20 cellular contexts compared by ENCODE assay signal in the genomic region with DNA sequence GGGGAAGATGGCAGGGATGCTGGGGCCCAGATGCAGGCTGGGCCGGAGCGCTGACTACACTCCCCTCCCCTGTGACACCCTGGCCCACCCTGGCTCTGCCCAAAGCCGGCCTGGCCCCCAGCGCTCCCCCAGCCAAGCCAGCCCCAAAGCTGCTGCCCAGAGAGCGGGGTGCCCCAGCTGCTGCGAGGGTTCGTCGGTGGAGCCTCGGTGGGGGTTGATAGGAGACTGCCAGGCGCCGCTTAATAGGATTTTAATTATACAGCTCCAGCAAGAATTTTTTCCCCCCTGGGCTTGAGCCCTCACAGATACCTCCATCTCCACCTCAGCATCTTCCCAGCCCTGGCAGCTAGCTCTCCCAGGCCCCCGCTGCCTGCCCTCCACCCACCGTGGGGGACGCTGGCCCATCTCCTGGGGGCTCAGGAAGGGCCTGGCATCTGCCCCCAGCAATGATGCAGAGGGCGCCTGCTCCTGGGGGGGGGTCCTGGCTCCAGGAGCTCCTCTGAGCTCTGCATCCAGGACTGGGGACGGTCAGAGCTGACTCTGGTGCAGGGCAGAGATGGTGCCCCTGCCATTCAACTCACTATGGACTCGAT. TPM values are rescaled to one million over a fixed set of nuclear protein-coding genes. Genes with fewer than 3 reads are reported as not detected.
"Had no signal": no experiment of that assay in that cellular context is flagged by ENCODE, and none has a peak within 500 bp of the region (broad histone marks: within the 10 kb centered on the region; RNA-seq: fewer than 3 reads in every experiment).

No MANE protein-coding gene starts in this region.

- H3K27me3 ChIP-seq: colonic mucosa had no signal

- H3K4me3 Mint-ChIP-seq: activated CD4-positive, alpha-beta memory T cell treated with anti-CD3 and anti-CD28 coated beads, Interleukin-2, amount 10 ng/mL, durations not matched to agents 7 days and 5 days; activated CD8-positive, alpha-beta memory T cell treated with anti-CD3 and anti-CD28 coated beads, Interleukin-2, amount 10 ng/mL, durations not matched to agents 7 days and 5 days; activated naive CD4-positive, alpha-beta T cell treated with anti-CD3 and anti-CD28 coated beads for 36 hours; activated naive CD8-positive, alpha-beta T cell treated with anti-CD3 and anti-CD28 coated beads, Interleukin-2, amount 50 U/mL, for 24 hours; activated T-helper 17 cell treated with anti-CD3 and anti-CD28 coated beads, Interleukin-2, amount 50 U/mL, for 72 hours; central memory CD8-positive, alpha-beta T cell; endodermal cell; mesothelial cell of epicardium; natural killer cell treated with Interleukin-12 subunit alpha and Interleukin-12 subunit beta and Interleukin-15 and Interleukin-18, amount 100 ng/mL, for 72 hours; stimulated activated naive B cell treated with anti-CD40 and anti-IgM and Interleukin-4, amounts not matched to agents 10 μg/mL and 1 μg/mL and 100 μg/mL, for 72 hours had no signal

- H3K4me3 ChIP-seq: colonic mucosa, left lung had no signal

- H3K27ac ChIP-seq: colonic mucosa, epithelial cell of prostate, left lung had no signal

- DNase-seq: activated CD4-positive, alpha-beta memory T cell treated with anti-CD3 and anti-CD28 coated beads, Interleukin-2, amount 10 ng/mL, durations not matched to agents 7 days and 5 days; activated CD4-positive, alpha-beta T cell treated with anti-CD3 and anti-CD28 coated beads for 48 hours; activated CD4-positive, CD25-positive, alpha-beta regulatory T cell; activated CD8-positive, alpha-beta memory T cell treated with anti-CD3 and anti-CD28 coated beads, Interleukin-2, amount 10 ng/mL, durations not matched to agents 7 days and 5 days; activated naive CD4-positive, alpha-beta T cell treated with anti-CD3 and anti-CD28 coated beads for 36 hours; activated naive CD8-positive, alpha-beta T cell treated with anti-CD3 and anti-CD28 coated beads, Interleukin-2, amount 50 U/mL, for 24 hours; aorta; colonic mucosa; endodermal cell; foreskin fibroblast; kidney; left lung; posterior cingulate gyrus; stimulated activated naive B cell treated with anti-CD40 and anti-IgM and Interleukin-4, amounts not matched to agents 10 μg/mL and 1 μg/mL and 100 μg/mL, for 72 hours had no signal

- H3K36me3 Mint-ChIP-seq: activated CD8-positive, alpha-beta memory T cell treated with anti-CD3 and anti-CD28 coated beads, Interleukin-2, amount 10 ng/mL, durations not matched to agents 7 days and 5 days; mesothelial cell of epicardium; natural killer cell treated with Interleukin-12 subunit alpha and Interleukin-12 subunit beta and Interleukin-15 and Interleukin-18, amount 100 ng/mL, for 72 hours; stimulated activated naive B cell treated with anti-CD40 and anti-IgM and Interleukin-4, amounts not matched to agents 10 μg/mL and 1 μg/mL and 100 μg/mL, for 72 hours had no signal

- H3K4me1 Mint-ChIP-seq: activated CD4-positive, alpha-beta memory T cell treated with anti-CD3 and anti-CD28 coated beads, Interleukin-2, amount 10 ng/mL, durations not matched to agents 7 days and 5 days; activated CD8-positive, alpha-beta memory T cell treated with anti-CD3 and anti-CD28 coated beads, Interleukin-2, amount 10 ng/mL, durations not matched to agents 7 days and 5 days; activated naive CD8-positive, alpha-beta T cell treated with anti-CD3 and anti-CD28 coated beads, Interleukin-2, amount 50 U/mL, for 24 hours; activated T-helper 17 cell treated with anti-CD3 and anti-CD28 coated beads, Interleukin-2, amount 50 U/mL, for 72 hours; central memory CD8-positive, alpha-beta T cell; stimulated activated naive B cell treated with anti-CD40 and anti-IgM and Interleukin-4, amounts not matched to agents 10 μg/mL and 1 μg/mL and 100 μg/mL, for 72 hours had no signal

- H3K27ac Mint-ChIP-seq: activated CD4-positive, alpha-beta memory T cell treated with anti-CD3 and anti-CD28 coated beads, Interleukin-2, amount 10 ng/mL, durations not matched to agents 7 days and 5 days; activated CD8-positive, alpha-beta memory T cell treated with anti-CD3 and anti-CD28 coated beads, Interleukin-2, amount 10 ng/mL, durations not matched to agents 7 days and 5 days; activated naive CD4-positive, alpha-beta T cell treated with anti-CD3 and anti-CD28 coated beads for 36 hours; activated naive CD8-positive, alpha-beta T cell treated with anti-CD3 and anti-CD28 coated beads, Interleukin-2, amount 50 U/mL, for 24 hours; activated T-helper 17 cell treated with anti-CD3 and anti-CD28 coated beads, Interleukin-2, amount 50 U/mL, for 72 hours; endodermal cell; natural killer cell treated with Interleukin-12 subunit alpha and Interleukin-12 subunit beta and Interleukin-15 and Interleukin-18, amount 100 ng/mL, for 72 hours; stimulated activated naive B cell treated with anti-CD40 and anti-IgM and Interleukin-4, amounts not matched to agents 10 μg/mL and 1 μg/mL and 100 μg/mL, for 72 hours had no signal

- H3K9me3 Mint-ChIP-seq: activated CD4-positive, alpha-beta memory T cell treated with anti-CD3 and anti-CD28 coated beads, Interleukin-2, amount 10 ng/mL, durations not matched to agents 7 days and 5 days; activated naive CD4-positive, alpha-beta T cell treated with anti-CD3 and anti-CD28 coated beads for 36 hours; activated naive CD8-positive, alpha-beta T cell treated with anti-CD3 and anti-CD28 coated beads, Interleukin-2, amount 50 U/mL, for 24 hours; activated T-helper 17 cell treated with anti-CD3 and anti-CD28 coated beads, Interleukin-2, amount 50 U/mL, for 72 hours; central memory CD8-positive, alpha-beta T cell; endodermal cell; mesothelial cell of epicardium; natural killer cell treated with Interleukin-12 subunit alpha and Interleukin-12 subunit beta and Interleukin-15 and Interleukin-18, amount 100 ng/mL, for 72 hours; stimulated activated naive B cell treated with anti-CD40 and anti-IgM and Interleukin-4, amounts not matched to agents 10 μg/mL and 1 μg/mL and 100 μg/mL, for 72 hours had no signal

- H3K9me3 ChIP-seq: colonic mucosa, left lung had no signal

- H3K36me3 ChIP-seq: colonic mucosa, left lung had no signal

- H3K4me1 ChIP-seq: colonic mucosa, left lung had no signal

- ATAC-seq: activated CD8-positive, alpha-beta memory T cell treated with anti-CD3 and anti-CD28 coated beads, Interleukin-2, amount 10 ng/mL, durations not matched to agents 7 days and 5 days; activated naive CD8-positive, alpha-beta T cell treated with anti-CD3 and anti-CD28 coated beads, Interleukin-2, amount 50 U/mL, for 24 hours; activated T-helper 17 cell treated with anti-CD3 and anti-CD28 coated beads, Interleukin-2, amount 50 U/mL, for 72 hours; left lung; natural killer cell treated with Interleukin-12 subunit alpha and Interleukin-12 subunit beta and Interleukin-15 and Interleukin-18, amount 100 ng/mL, for 72 hours; stimulated activated naive B cell treated with anti-CD40 and anti-IgM and Interleukin-4, amounts not matched to agents 10 μg/mL and 1 μg/mL and 100 μg/mL, for 72 hours had no signal

RNA-seq across cellular contexts. Expression of gene DLX4, which starts 36.8 kb away (rescaled TPM):
- total RNA-seq: lung microvascular endothelial cell had no signal
